Comparison of ENCODE assay signal across 7 cellular contexts in the genomic region with DNA sequence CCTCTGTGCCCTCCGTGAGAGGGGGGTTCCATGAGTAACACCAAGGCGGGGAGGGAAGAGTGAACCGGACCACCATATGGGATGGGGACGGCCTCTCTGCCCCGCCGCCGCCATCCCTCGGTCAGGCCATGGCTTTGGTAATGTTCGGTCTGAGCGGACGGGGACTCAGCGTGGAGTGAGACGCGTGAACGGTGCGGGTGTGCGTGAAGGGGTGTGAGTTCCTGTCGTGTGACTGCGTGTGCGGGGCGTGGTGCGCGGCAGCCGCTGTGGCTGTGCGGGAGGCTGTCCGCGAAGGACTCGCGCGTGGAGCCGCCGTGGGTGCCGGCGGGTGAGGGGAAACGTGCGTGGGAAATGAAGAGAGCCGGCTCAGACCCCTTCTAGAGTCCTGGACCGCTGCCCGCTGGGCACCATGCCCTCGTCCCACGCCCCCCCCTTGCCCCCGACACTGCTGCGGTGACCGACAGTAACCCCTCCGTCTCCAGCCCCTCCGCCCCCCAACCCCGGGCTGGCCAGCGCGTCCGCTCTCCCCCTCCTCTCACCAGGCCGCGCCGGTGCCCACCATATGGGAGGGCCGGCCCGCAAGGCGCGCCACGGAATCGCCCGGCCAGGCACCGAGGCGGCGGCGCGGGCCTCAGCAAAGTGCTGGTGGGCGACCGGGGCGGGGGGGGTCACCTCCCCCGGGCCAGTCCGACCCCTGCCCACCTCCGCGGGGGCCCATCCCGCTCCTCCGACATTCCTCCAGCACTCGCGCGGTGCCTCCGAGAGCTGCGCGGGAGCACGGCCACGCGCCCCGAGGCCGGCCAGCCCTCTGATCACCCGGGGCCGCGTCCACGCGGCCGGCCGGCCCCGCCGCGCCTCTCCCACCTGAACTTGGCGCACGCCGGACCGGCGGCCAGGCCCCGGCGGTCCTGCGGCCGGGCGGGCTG. TPM values are rescaled to one million over a fixed set of nuclear protein-coding genes. Genes with fewer than 3 reads are reported as not detected.
DNase-seq lines count a peak whose midpoint lies in the region; ATAC-seq and TF ChIP-seq lines count a peak whose summit lies in the region.

No MANE protein-coding gene starts in this region.

- H3K23ac ChIP-seq in mesendoderm (ENCODE audit: low read length), result peak overlapping the region; percentile 80

- peak overlapping the region; percentile 92 for H3K56ac ChIP-seq in mesendoderm (ENCODE audit: low read length)

- H3K79me1 ChIP-seq in mesendoderm (ENCODE audit: low read length), result no peaks in the 10 kb centered on the region

- no peak overlapping the region for H4K8ac ChIP-seq in mesendoderm (ENCODE audit: low read depth, low read length)

- H3K27ac Mint-ChIP-seq in type B pancreatic cell, result peak overlapping the region; percentile 93

- peak; percentile 56 for DNase-seq in GM13977 (ENCODE audit: low spot score)
- peak; percentile 34 for DNase-seq in NAMALWA (ENCODE audit: low spot score)
- peak; percentile 6 to 37 for DNase-seq in dermis microvascular lymphatic vessel endothelial cell (ENCODE audit: low read depth in 2 of 2)
- no peak for DNase-seq in mesendoderm
- no peak for DNase-seq in type B pancreatic cell (ENCODE audit: extremely low spot score, unreplicated experiment)
- DNase-seq in NCI-H187 (lab: John Stamatoyannopoulos, UW), result no peak

- peak overlapping the region; percentile 77 for H3K9ac ChIP-seq in mesendoderm (ENCODE audit: low read length)

- H3K4me3 Mint-ChIP-seq in type B pancreatic cell, result peak overlapping the region; percentile 97

- H3K4me2 ChIP-seq in mesendoderm (ENCODE audit: low read length), result peak overlapping the region; percentile 87

- H3K27ac ChIP-seq in mesendoderm (ENCODE audit: low read depth, low read length), result no peak overlapping the region

- H3K4me3 ChIP-seq in mesendoderm (ENCODE audit: low read length), result peak overlapping the region; percentile 56

- H2BK120ac ChIP-seq in mesendoderm (ENCODE audit: low read depth, low read length), result no peak overlapping the region

- no peaks in the 10 kb centered on the region for H3K9me3 Mint-ChIP-seq in type B pancreatic cell

- peaks cover 6% of the 10 kb centered on the region for H3K4me1 Mint-ChIP-seq in type B pancreatic cell (ENCODE audit: unreplicated experiment)

- in situ Hi-C loops in GM13977 (cut with MboI; ENCODE audit: low pct_unique_long_range_greater_than_20kb, low sequenced_read_pairs, unreplicated experiment), result no loop called here

- H2BK5ac ChIP-seq in mesendoderm (ENCODE audit: low read length), result no peak overlapping the region

- no peak for ATAC-seq in HG03469 (IDR thresholded peaks at IDR 0.05; ENCODE audit: unreplicated experiment)

- no peaks in the 10 kb centered on the region for H3K36me3 ChIP-seq in mesendoderm (ENCODE audit: control insufficient read depth, insufficient read depth, low read length)

- H3K18ac ChIP-seq in mesendoderm (ENCODE audit: low read length), result peak overlapping the region; percentile 15

- H3K4me1 ChIP-seq in mesendoderm (ENCODE audit: control insufficient read depth, low read depth, low read length), result peaks cover 6% of the 10 kb centered on the region

- TF ChIP-seq CTCF in GM13977 (IDR thresholded peaks at IDR 0.05; ENCODE audit: extremely low read depth, insufficient read depth, missing control alignments) (no peak), type B pancreatic cell (conservative IDR thresholded peaks at IDR 0.05) (no peak)

- H3K4ac ChIP-seq in mesendoderm (ENCODE audit: low read depth, low read length), result no peak overlapping the region

- WGBS in mesendoderm (ENCODE audit: extremely low coverage, insufficient coverage, low lambda C conversion rate), result no CpG with 5 or more reads among the region's 105 CpGs

- H3K27me3 ChIP-seq in mesendoderm (ENCODE audit: insufficient read depth, low read length, poor library complexity), result no peaks in the 10 kb centered on the region

- peaks cover 41% of the 10 kb centered on the region for H3K27me3 Mint-ChIP-seq in type B pancreatic cell

- H2BK15ac ChIP-seq in mesendoderm (replicated peaks; ENCODE audit: low read depth), result no peak overlapping the region

- no peaks in the 10 kb centered on the region for H3K79me2 ChIP-seq in mesendoderm (ENCODE audit: control insufficient read depth, insufficient read depth, low read length)

- no peaks in the 10 kb centered on the region for H3K36me3 Mint-ChIP-seq in type B pancreatic cell

- H4K5ac ChIP-seq in mesendoderm (ENCODE audit: low read length), result no peak overlapping the region

- H2AK5ac ChIP-seq in mesendoderm (ENCODE audit: low read length), result no peak overlapping the region

RNA-seq across cellular contexts. Expression of gene KLF15, which starts 0.6 kb away (rescaled TPM):
- 1.7 and 5.8 TPM in 2 replicates for total RNA-seq in dermis microvascular lymphatic vessel endothelial cell
- polyA plus RNA-seq in mesendoderm (2013, experiment 1 of 2), result 1.6 TPM
- polyA plus RNA-seq in mesendoderm (2013, experiment 2 of 2), result 1.6 TPM
- 2.4 and 7.9 TPM in 2 replicates for total RNA-seq in type B pancreatic cell (ENCODE audit: low replicate concordance)

RNA-seq across cellular contexts. Expression of gene CFAP100, which starts 38.1 kb away (rescaled TPM):
- total RNA-seq in dermis microvascular lymphatic vessel endothelial cell, result not detected in 2 replicates
- polyA plus RNA-seq in mesendoderm (2013, experiment 1 of 2), result 0.37 TPM
- 0.48 TPM for polyA plus RNA-seq in mesendoderm (2013, experiment 2 of 2)
- total RNA-seq in type B pancreatic cell (ENCODE audit: low replicate concordance), result 4.3 TPM in 1 of 2 replicates, not detected in the other

Comparison
In these comparisons a context has a peak if more than half of its experiments do, and no peak if none do; other contexts are left out.
1. DNase-seq: peak in GM13977 (single experiment), NAMALWA (single experiment) and dermis microvascular lymphatic vessel endothelial cell (2 of 2); none in mesendoderm (single experiment), type B pancreatic cell (single experiment) and NCI-H187 (0 of 2).